Comparison of ENCODE assay signal across 1 cellular context in the genomic region with DNA sequence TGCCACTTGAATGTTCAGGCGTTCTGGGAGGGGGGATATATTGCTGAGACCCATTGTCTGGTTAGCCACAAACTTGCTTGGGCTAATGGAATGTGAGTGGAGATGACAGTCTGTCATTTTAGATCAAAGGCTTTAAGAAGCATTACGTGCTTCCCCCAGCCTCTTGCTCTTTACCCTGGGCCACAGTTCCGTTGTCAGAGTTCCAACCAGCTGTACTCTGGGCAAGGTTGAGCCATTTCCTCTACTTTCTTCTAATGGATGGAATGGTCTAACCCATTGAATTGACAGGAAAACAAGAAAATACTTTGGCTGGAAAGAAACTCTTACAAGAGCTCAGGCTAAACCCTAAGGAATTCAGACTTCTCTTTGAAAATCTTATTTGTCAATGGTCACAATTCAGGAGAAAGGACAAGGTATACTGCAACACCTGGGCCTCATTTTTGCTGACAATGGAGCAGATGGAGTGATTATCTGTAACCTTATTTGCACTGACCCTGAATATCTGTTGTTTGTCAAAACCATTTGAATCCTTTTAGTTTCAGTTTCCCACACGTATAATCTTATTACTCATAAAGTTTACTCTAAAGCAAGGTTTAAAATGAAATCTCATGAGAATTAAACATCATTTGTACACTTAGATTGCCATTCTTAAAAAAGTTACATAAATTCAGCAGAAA.
TF ChIP-seq lines count a peak whose summit lies in the region.

No MANE protein-coding gene starts in this region.

TF ChIP-seq in GM23338, 12 proteins besides CTCF, POLR2A, EP300 and RAD21 (continued from another document):
- TF ChIP-seq, protein P1, sequence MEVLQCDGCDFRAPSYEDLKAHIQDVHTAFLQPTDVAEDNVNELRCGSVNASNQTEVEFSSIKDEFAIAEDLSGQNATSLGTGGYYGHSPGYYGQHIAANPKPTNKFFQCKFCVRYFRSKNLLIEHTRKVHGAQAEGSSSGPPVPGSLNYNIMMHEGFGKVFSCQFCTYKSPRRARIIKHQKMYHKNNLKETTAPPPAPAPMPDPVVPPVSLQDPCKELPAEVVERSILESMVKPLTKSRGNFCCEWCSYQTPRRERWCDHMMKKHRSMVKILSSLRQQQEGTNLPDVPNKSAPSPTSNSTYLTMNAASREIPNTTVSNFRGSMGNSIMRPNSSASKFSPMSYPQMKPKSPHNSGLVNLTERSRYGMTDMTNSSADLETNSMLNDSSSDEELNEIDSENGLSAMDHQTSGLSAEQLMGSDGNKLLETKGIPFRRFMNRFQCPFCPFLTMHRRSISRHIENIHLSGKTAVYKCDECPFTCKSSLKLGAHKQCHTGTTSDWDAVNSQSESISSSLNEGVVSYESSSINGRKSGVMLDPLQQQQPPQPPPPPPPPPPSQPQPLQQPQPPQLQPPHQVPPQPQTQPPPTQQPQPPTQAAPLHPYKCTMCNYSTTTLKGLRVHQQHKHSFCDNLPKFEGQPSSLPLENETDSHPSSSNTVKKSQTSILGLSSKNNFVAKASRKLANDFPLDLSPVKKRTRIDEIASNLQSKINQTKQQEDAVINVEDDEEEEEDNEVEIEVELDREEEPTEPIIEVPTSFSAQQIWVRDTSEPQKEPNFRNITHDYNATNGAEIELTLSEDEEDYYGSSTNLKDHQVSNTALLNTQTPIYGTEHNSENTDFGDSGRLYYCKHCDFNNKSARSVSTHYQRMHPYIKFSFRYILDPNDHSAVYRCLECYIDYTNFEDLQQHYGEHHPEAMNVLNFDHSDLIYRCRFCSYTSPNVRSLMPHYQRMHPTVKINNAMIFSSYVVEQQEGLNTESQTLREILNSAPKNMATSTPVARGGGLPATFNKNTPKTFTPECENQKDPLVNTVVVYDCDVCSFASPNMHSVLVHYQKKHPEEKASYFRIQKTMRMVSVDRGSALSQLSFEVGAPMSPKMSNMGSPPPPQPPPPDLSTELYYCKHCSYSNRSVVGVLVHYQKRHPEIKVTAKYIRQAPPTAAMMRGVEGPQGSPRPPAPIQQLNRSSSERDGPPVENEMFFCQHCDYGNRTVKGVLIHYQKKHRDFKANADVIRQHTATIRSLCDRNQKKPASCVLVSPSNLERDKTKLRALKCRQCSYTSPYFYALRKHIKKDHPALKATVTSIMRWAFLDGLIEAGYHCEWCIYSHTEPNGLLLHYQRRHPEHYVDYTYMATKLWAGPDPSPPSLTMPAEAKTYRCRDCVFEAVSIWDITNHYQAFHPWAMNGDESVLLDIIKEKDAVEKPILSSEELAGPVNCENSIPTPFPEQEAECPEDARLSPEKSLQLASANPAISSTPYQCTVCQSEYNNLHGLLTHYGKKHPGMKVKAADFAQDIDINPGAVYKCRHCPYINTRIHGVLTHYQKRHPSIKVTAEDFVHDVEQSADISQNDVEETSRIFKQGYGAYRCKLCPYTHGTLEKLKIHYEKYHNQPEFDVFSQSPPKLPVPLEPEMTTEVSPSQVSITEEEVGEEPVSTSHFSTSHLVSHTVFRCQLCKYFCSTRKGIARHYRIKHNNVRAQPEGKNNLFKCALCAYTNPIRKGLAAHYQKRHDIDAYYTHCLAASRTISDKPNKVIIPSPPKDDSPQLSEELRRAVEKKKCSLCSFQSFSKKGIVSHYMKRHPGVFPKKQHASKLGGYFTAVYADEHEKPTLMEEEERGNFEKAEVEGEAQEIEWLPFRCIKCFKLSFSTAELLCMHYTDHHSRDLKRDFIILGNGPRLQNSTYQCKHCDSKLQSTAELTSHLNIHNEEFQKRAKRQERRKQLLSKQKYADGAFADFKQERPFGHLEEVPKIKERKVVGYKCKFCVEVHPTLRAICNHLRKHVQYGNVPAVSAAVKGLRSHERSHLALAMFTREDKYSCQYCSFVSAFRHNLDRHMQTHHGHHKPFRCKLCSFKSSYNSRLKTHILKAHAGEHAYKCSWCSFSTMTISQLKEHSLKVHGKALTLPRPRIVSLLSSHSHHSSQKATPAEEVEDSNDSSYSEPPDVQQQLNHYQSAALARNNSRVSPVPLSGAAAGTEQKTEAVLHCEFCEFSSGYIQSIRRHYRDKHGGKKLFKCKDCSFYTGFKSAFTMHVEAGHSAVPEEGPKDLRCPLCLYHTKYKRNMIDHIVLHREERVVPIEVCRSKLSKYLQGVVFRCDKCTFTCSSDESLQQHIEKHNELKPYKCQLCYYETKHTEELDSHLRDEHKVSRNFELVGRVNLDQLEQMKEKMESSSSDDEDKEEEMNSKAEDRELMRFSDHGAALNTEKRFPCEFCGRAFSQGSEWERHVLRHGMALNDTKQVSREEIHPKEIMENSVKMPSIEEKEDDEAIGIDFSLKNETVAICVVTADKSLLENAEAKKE (CRISPR knock-in tag; IDR thresholded peaks at IDR 0.05) = no peak
- TF ChIP-seq POLR2AphosphoS5 (IDR thresholded peaks at IDR 0.05; ENCODE audit: low read depth) = no peak
- TF ChIP-seq, protein P2, sequence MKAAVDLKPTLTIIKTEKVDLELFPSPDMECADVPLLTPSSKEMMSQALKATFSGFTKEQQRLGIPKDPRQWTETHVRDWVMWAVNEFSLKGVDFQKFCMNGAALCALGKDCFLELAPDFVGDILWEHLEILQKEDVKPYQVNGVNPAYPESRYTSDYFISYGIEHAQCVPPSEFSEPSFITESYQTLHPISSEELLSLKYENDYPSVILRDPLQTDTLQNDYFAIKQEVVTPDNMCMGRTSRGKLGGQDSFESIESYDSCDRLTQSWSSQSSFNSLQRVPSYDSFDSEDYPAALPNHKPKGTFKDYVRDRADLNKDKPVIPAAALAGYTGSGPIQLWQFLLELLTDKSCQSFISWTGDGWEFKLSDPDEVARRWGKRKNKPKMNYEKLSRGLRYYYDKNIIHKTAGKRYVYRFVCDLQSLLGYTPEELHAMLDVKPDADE (IDR thresholded peaks at IDR 0.05) = no peak
- TF ChIP-seq JUNB (IDR thresholded peaks at IDR 0.05; ENCODE audit: unreplicated experiment) = no peak
